ENCODE assay signal across 8 cellular contexts in genomic region chr5:54249210-54250028, GRCh38.
DNase-seq lines count a peak whose midpoint lies in the region; ATAC-seq lines count a peak whose summit lies in the region.

No MANE protein-coding gene starts in this region.

- H3K36me3 Mint-ChIP-seq in activated naive CD8-positive, alpha-beta T cell treated with anti-CD3 and anti-CD28 coated beads, Interleukin-2, amount 50 U/mL, for 24 hours (ENCODE audit: low read depth), result no peaks in the 10 kb centered on the region

- no peaks in the 10 kb centered on the region for H3K27me3 Mint-ChIP-seq in activated naive CD8-positive, alpha-beta T cell treated with anti-CD3 and anti-CD28 coated beads, Interleukin-2, amount 50 U/mL, for 24 hours

- no peak overlapping the region for H3K4me3 Mint-ChIP-seq in activated naive CD8-positive, alpha-beta T cell treated with anti-CD3 and anti-CD28 coated beads, Interleukin-2, amount 50 U/mL, for 24 hours

- no peak overlapping the region for H3K27ac Mint-ChIP-seq in activated naive CD8-positive, alpha-beta T cell treated with anti-CD3 and anti-CD28 coated beads, Interleukin-2, amount 50 U/mL, for 24 hours

- DNase-seq in activated effector memory CD4-positive, alpha-beta T cell treated with anti-CD3 and anti-CD28 coated beads, Interleukin-2, amount 50 U/mL, for 16 hours, result peak; percentile 67
- no peak for DNase-seq in activated effector memory CD4-positive, alpha-beta T cell treated with Interleukin-2 at 50 U/mL for 16 hours
- DNase-seq in NCI-H2029 (lab: John Stamatoyannopoulos, UW) (peak; percentile 34), NCI-H2081 treated with DMSO at 0.1 percent for 48 hours (lab: John Stamatoyannopoulos, UW) (no peak)
- peak; percentile 28 for DNase-seq in activated naive CD8-positive, alpha-beta T cell treated with anti-CD3 and anti-CD28 coated beads, Interleukin-2, amount 50 U/mL, for 24 hours
- peak; percentile 30 for DNase-seq in stimulated activated CD4-positive, alpha-beta T cell treated with anti-CD3 and anti-CD28 coated beads, Interleukin-15, amount 100 ng/mL, for 24 hours

- peak; percentile 40 for ATAC-seq in activated naive CD8-positive, alpha-beta T cell treated with anti-CD3 and anti-CD28 coated beads, Interleukin-2, amount 50 U/mL, for 24 hours
- ATAC-seq in HG03442 (IDR thresholded peaks at IDR 0.05; ENCODE audit: unreplicated experiment), result no peak
- no peak for ATAC-seq in HG02981 (IDR thresholded peaks at IDR 0.05; ENCODE audit: unreplicated experiment)

- H3K9me3 Mint-ChIP-seq in activated naive CD8-positive, alpha-beta T cell treated with anti-CD3 and anti-CD28 coated beads, Interleukin-2, amount 50 U/mL, for 24 hours, result no peaks in the 10 kb centered on the region

- peaks cover 6% of the 10 kb centered on the region for H3K4me1 Mint-ChIP-seq in activated naive CD8-positive, alpha-beta T cell treated with anti-CD3 and anti-CD28 coated beads, Interleukin-2, amount 50 U/mL, for 24 hours

Comparison
In these comparisons a context has a peak if more than half of its experiments do, and no peak if none do; other contexts are left out.
1. DNase-seq: peak in activated effector memory CD4-positive, alpha-beta T cell treated with anti-CD3 and anti-CD28 coated beads, Interleukin-2, amount 50 U/mL, for 16 hours (single experiment), NCI-H2029 (single experiment), activated naive CD8-positive, alpha-beta T cell treated with anti-CD3 and anti-CD28 coated beads, Interleukin-2, amount 50 U/mL, for 24 hours (single experiment) and stimulated activated CD4-positive, alpha-beta T cell treated with anti-CD3 and anti-CD28 coated beads, Interleukin-15, amount 100 ng/mL, for 24 hours (single experiment); none in activated effector memory CD4-positive, alpha-beta T cell treated with Interleukin-2 at 50 U/mL for 16 hours (single experiment) and NCI-H2081 treated with DMSO at 0.1 percent for 48 hours (single experiment).